In the genomic region with DNA sequence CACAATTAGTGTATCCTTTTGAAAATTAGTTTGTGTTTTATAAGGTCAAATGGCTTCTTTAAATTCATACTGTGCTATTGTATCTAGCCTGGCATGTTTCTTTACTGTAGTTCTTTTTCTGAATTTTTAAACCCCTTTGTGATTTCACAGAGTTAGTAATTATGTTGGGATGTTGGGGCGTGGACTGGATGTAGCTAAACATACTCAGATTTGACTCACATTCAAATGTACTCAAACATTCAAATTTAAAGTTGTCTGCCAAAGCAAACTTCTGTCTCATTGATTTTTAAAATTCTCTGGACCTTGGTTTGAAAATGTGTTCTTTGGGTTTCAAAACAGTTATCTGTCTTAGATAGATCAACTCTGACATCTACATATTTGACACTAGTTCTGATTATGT, we compare ENCODE assay signal across 13 cellular contexts. TPM values are rescaled to one million over a fixed set of nuclear protein-coding genes. Genes with fewer than 3 reads are reported as not detected.
A peak's percentile ranks its signal among the peaks of the same experiment; 100 is the strongest.
DNase-seq lines count a peak whose midpoint lies in the region; ATAC-seq and TF ChIP-seq lines count a peak whose summit lies in the region.
"Had no signal": no experiment of that assay in that cellular context is flagged by ENCODE, and none has a peak within 500 bp of the region (broad histone marks: within the 10 kb centered on the region; RNA-seq: fewer than 3 reads in every experiment).

No MANE protein-coding gene starts in this region.

- H3K4me3 ChIP-seq in GM23248 (peak overlapping the region; percentile 68), SJSA1 (0 out of 2 replicates have a peak overlapping the region, but pooled peaks have one; percentile 2), esophagus muscularis mucosa (peak overlapping the region in 3 of 4 donors; percentile 12 to 24 (median 17)), psoas muscle (peak overlapping the region; percentile 29)
- H3K4me3 ChIP-seq: suprapubic skin had no signal

- H3K27ac ChIP-seq in GM23248 (peak overlapping the region; percentile 68), SJSA1 (peak overlapping the region; percentile 47), esophagus muscularis mucosa (replicated peaks in 1 of 4) (no peak overlapping the region), psoas muscle (no peak overlapping the region)
- H3K27ac ChIP-seq: suprapubic skin had no signal

- H3K4me2 ChIP-seq in GM23248 (ENCODE audit: unreplicated experiment), result peak overlapping the region; percentile 85

- no peaks in the 10 kb centered on the region for H3K79me2 ChIP-seq in GM23248 (ENCODE audit: insufficient read depth)

- H3K4me1 ChIP-seq in GM23248 (ENCODE audit: insufficient read depth), result peaks cover 44% of the 10 kb centered on the region
- peaks cover 58% of the 10 kb centered on the region for H3K4me1 ChIP-seq in SJSA1 (replicated peaks)
- H3K4me1 ChIP-seq in esophagus muscularis mucosa, result peaks cover 24 to 34% (median 33%) of the 10 kb centered on the region in 4 donors
- H3K4me1 ChIP-seq in psoas muscle, result peaks cover 6% of the 10 kb centered on the region

- H2AFZ ChIP-seq in GM23248, result peak overlapping the region; percentile 69

- TF ChIP-seq POLR2A in esophagus muscularis mucosa (IDR thresholded peaks at IDR 0.05; ENCODE audit: low read depth), result no peak

- no peaks in the 10 kb centered on the region for H3K27me3 ChIP-seq in GM23248 (replicated peaks; ENCODE audit: insufficient read depth)
- no peaks in the 10 kb centered on the region for H3K27me3 ChIP-seq in SJSA1 (replicated peaks)
- no peaks in the 10 kb centered on the region for H3K27me3 ChIP-seq in esophagus muscularis mucosa
- H3K27me3 ChIP-seq in psoas muscle (ENCODE audit: insufficient read depth in 3 of 3, low read length in 2 of 3), result no peaks in the 10 kb centered on the region
- H3K27me3 ChIP-seq: suprapubic skin had no signal

- H4K20me1 ChIP-seq in GM23248 (ENCODE audit: insufficient read depth), result no peaks in the 10 kb centered on the region

- no peak for TF ChIP-seq EP300 in esophagus muscularis mucosa (IDR thresholded peaks at IDR 0.05)

- ATAC-seq in psoas muscle (no peak), GM21367 (IDR thresholded peaks at IDR 0.05; ENCODE audit: unreplicated experiment) (no peak)

- no peaks in the 10 kb centered on the region for H3K9me2 ChIP-seq in GM23248 (ENCODE audit: insufficient read depth)

- intact Hi-C loops in esophagus muscularis mucosa (cut with DNase I), result no loop called here
- intact Hi-C loops in psoas muscle (cut with DNase I), result no loop called here

- in situ Hi-C loops in GM23248 (cut with MboI), result loop anchor here (25.0 kb wide), 1 partner anchor 946 kb away; no protein-coding TSS in a partner anchor

- H3K9me3 ChIP-seq in GM23248 (ENCODE audit: low read depth), result no peaks in the 10 kb centered on the region
- no peaks in the 10 kb centered on the region for H3K9me3 ChIP-seq in SJSA1 (replicated peaks)
- H3K9me3 ChIP-seq in esophagus muscularis mucosa, result no peaks in the 10 kb centered on the region
- no peaks in the 10 kb centered on the region for H3K9me3 ChIP-seq in psoas muscle
- H3K9me3 ChIP-seq: suprapubic skin had no signal

- peaks cover 43% of the 10 kb centered on the region for H3F3A ChIP-seq in GM23248 (ENCODE audit: insufficient read depth)

- DNase-seq in GM23248 (peak; percentile 84), SJSA1 (ENCODE audit: low read depth in 1 of 2, low spot score in 2 of 2) (peak in 1 of 2 experiments; percentile 36), esophagus muscularis mucosa (ENCODE audit: extremely low spot score) (no peak), psoas muscle (no peak), HK-2 (ENCODE audit: unreplicated experiment) (no peak), NCI-H2227 treated with DMSO at 0.1 percent for 48 hours (lab: John Stamatoyannopoulos, UW) (no peak)
- DNase-seq: activated CD4-positive, alpha-beta T cell treated with anti-CD3 and anti-CD28 coated beads, Interleukin-2, amount 10 ng/mL, durations not matched to agents 7 days and 5 days; cortex of kidney; NCI-H187; NCI-H526 treated with DMSO at 0.1 percent for 48 hours; T-helper 2 cell had no signal

- no peaks in the 10 kb centered on the region for H3K36me3 ChIP-seq in GM23248 (ENCODE audit: low read depth)
- H3K36me3 ChIP-seq in SJSA1, result 0 out of 2 replicates have a peak, but pooled peaks cover 1% of the 10 kb centered on the region
- H3K36me3 ChIP-seq in esophagus muscularis mucosa, result no peaks in the 10 kb centered on the region
- H3K36me3 ChIP-seq in psoas muscle (ENCODE audit: insufficient read depth in 1 of 2, low read depth in 1 of 2), result no peaks in the 10 kb centered on the region
- H3K36me3 ChIP-seq: suprapubic skin had no signal

- WGBS in GM23248 (ENCODE audit: low coverage in 1 of 2, low lambda C conversion rate in 2 of 2, missing lambda C conversion rate in 2 of 2), 2 experiments, result 0% methylated on average over 1 of the region's 1 CpG
- 48% methylated on average over 1 of the region's 1 CpG for WGBS in esophagus muscularis mucosa
- WGBS in psoas muscle, 3 donors, result 72 to 75% (median 73%) methylated on average over 1 of the region's 1 CpG

- no peak for TF ChIP-seq CTCF in esophagus muscularis mucosa (IDR thresholded peaks at IDR 0.05)
- no peak for TF ChIP-seq CTCF in psoas muscle (IDR thresholded peaks at IDR 0.05)

- peak overlapping the region; percentile 63 for H3K9ac ChIP-seq in GM23248

RNA-seq across cellular contexts. Expression of a gene that starts 7.2 kb away (rescaled TPM):
- total RNA-seq in GM23248 (2014; rRNA removed; shearing (Covaris generic)), result 134 and 152 TPM in 2 replicates
- 175 and 184 TPM in 2 replicates for polyA plus RNA-seq in GM23248 (2016; fragmentation: Nextera tagmentation; extraction: Ambion mirVana)
- total RNA-seq in SJSA1 (2014; rRNA removed; shearing (Covaris generic)), result 63.0 and 85.9 TPM in 2 replicates
- total RNA-seq in esophagus muscularis mucosa, result 10 to 100 TPM; 36.5 to 64.4 (median 54.1) TPM
- 10 to 100 TPM; 29.1 to 54.8 (median 42.9) TPM for total RNA-seq in psoas muscle
- polyA plus RNA-seq in psoas muscle, result 10 to 100 TPM; 10.9 to 31.2 (median 11.4) TPM

Comparison
In these comparisons a context has a peak if more than half of its experiments do, and no peak if none do; other contexts are left out.
1. H3K27ac ChIP-seq: peak in GM23248 (single experiment) and SJSA1 (single experiment); none in esophagus muscularis mucosa (0 of 4) and psoas muscle (single experiment).
2. H3K4me3 ChIP-seq: peak in every context shown above with its lines; median percentile 68 in GM23248; 29 in psoas muscle; 17 in esophagus muscularis mucosa; 2 in SJSA1.